ENCODE assay signal across 8 cellular contexts in genomic region chr15:49155110-49155833, GRCh38. TPM values are rescaled to one million over a fixed set of nuclear protein-coding genes. Genes with fewer than 3 reads are reported as not detected.
DNase-seq lines count a peak whose midpoint lies in the region; ATAC-seq, FAIRE-seq and TF ChIP-seq lines count a peak whose summit lies in the region.

Gene COPS2, minus strand, starts transcription at chr15:49155599. Its CDS starts 21 bp downstream, at chr15:49155578.

- H3K9ac ChIP-seq in H1 (replicated peaks in 1 of 4; ENCODE audit: extremely low read depth in 1 of 4, low read depth in 3 of 4, low read length in 3 of 4), result peak within 1 kb of the TSS; percentile 85 to 95 (median 92)

- peak; percentile 48 for FAIRE-seq in H1 (lab: Jason Lieb, UNC)

- H3K23ac ChIP-seq in H1 (ENCODE audit: insufficient read length), result no peak within 1 kb of the TSS

- no peak within 1 kb of the TSS for H2AK5ac ChIP-seq in H1 (ENCODE audit: low read depth, low read length)

- H3K4me1 Mint-ChIP-seq in memory B cell, result peaks cover 17% of the 10 kb centered on the region

- peak within 1 kb of the TSS; percentile 92 for H2BK5ac ChIP-seq in H1 (ENCODE audit: low read depth, low read length)

- peak within 1 kb of the TSS; percentile 96 for H3K27ac Mint-ChIP-seq in memory B cell

- H3K4me2 ChIP-seq in H1 (ENCODE audit: insufficient read depth in 1 of 2, low read depth in 2 of 2, low read length in 2 of 2), result peak within 1 kb of the TSS; percentile 86 to 88

- H3K4me3 ChIP-seq in H1 (ENCODE audit: extremely low read depth in 1 of 4, insufficient read depth in 2 of 4, low read depth in 3 of 4, low read length in 4 of 4), result peak within 1 kb of the TSS; percentile 90 to 99 (median 94)

- H2BK15ac ChIP-seq in H1 (ENCODE audit: low read length), result no peak within 1 kb of the TSS

- peak within 1 kb of the TSS; percentile 98 for H2AFZ ChIP-seq in H1 (ENCODE audit: low read length)

- H4K91ac ChIP-seq in H1 (replicated peaks; ENCODE audit: insufficient read length, low read length), result no peak within 1 kb of the TSS

- peaks cover 11 to 54% of the 10 kb centered on the region in 2 experiments for H3K79me2 ChIP-seq in H1 (ENCODE audit: control insufficient read depth in 1 of 2, insufficient read depth in 2 of 2, low read length in 2 of 2)

- TF ChIP-seq RAD21 in H1 (IDR thresholded peaks at IDR 0.05 in 1 of 2, conservative IDR thresholded peaks at IDR 0.05 in 1 of 2; ENCODE audit: low read depth in 2 of 2, low read length in 2 of 2), result peak in 1 of 2 experiments; percentile 16; a peak in 1 of 4 replicates

- H3K79me1 ChIP-seq in H1 (ENCODE audit: low read depth, low read length), result no peaks in the 10 kb centered on the region; the same call in none of the 2 replicates

- H3K23me2 ChIP-seq in H1 (ENCODE audit: low read depth, low read length), result peaks cover 1% of the 10 kb centered on the region; the same call in 1 of the 2 replicates

- no peak within 1 kb of the TSS for H2BK120ac ChIP-seq in H1 (replicated peaks; ENCODE audit: low read depth, low read length)

- no peaks in the 10 kb centered on the region for H3K27me3 ChIP-seq in H1 (replicated peaks in 1 of 4; ENCODE audit: control insufficient read depth in 3 of 4, extremely low read depth in 1 of 4, insufficient read depth in 3 of 4, low read length in 3 of 4)

- no peaks in the 10 kb centered on the region for H3K9me3 ChIP-seq in H1 (ENCODE audit: insufficient read depth in 2 of 2, low read depth in 1 of 2, low read length in 1 of 2)

- peak within 1 kb of the TSS; percentile 64 for H3K4ac ChIP-seq in H1 (replicated peaks; ENCODE audit: insufficient read length, low read depth, low read length)

- H4K8ac ChIP-seq in H1 (ENCODE audit: extremely low read depth, insufficient read depth, low read length), result peak within 1 kb of the TSS; percentile 83; the same call in 1 of the 2 replicates

- POLR2A ChIA-PET in H1 (lab: Charles Lee; ENCODE audit: partially characterized antibody), result interaction anchor here (0.6 to 1.8 kb wide), 8 partner anchors 9 to 109 kb away, joined by 3 to 17 read pairs (median 4); partner anchors contain the start of genes GALK2 and SECISBP2L

- no peak for TF ChIP-seq CTCF in H1 (IDR thresholded peaks at IDR 0.05; ENCODE audit: control extremely low read depth in 1 of 3, insufficient read depth in 1 of 3, low read depth in 1 of 3, low read length in 3 of 3)

- no peaks in the 10 kb centered on the region for H3K4me1 ChIP-seq in H1 (replicated peaks in 1 of 4; ENCODE audit: control insufficient read depth in 3 of 4, insufficient read depth in 4 of 4, low read length in 3 of 4)

- no peaks in the 10 kb centered on the region for H3K9me3 Mint-ChIP-seq in memory B cell

- no peak within 1 kb of the TSS for H2BK20ac ChIP-seq in H1 (ENCODE audit: low read length)

- 2% methylated on average over 31 of the region's 46 CpGs; no CpG with 5 or more reads in 1 of the 2 experiments for WGBS in H1 (ENCODE audit: extremely low coverage in 1 of 2, insufficient coverage in 1 of 2, insufficient read length in 1 of 2, insufficient replicate concordance in 2 of 2, low coverage in 1 of 2, low lambda C conversion rate in 2 of 2, missing lambda C conversion rate in 1 of 2), 2 experiments

- H2BK12ac ChIP-seq in H1 (ENCODE audit: low read depth, low read length), result no peak within 1 kb of the TSS; the same call in 1 of the 2 replicates

- peak; percentile 92 for DNase-seq in COLO668 (lab: John Stamatoyannopoulos, UW; ENCODE audit: unreplicated experiment)
- peak; percentile 97 for DNase-seq in HT1080 (ENCODE audit: low read depth)
- DNase-seq in NOMO-1 treated with DMSO at 0.1 percent for 48 hours (lab: John Stamatoyannopoulos, UW; ENCODE audit: unreplicated experiment), result peak; percentile 97
- peak; percentile 55 to 79 (median 79) for DNase-seq in activated CD8-positive, alpha-beta memory T cell treated with anti-CD3 and anti-CD28 coated beads for 48 hours (ENCODE audit: low read depth in 2 of 3, low spot score in 2 of 3)
- peak; percentile 91 to 93 for DNase-seq in H1 (ENCODE audit: low read depth in 1 of 2, low spot score in 2 of 2)
- peak; percentile 88 to 94 for DNase-seq in memory B cell (ENCODE audit: low spot score in 2 of 2)
- peak; percentile 82 for DNase-seq in stimulated activated CD8-positive, alpha-beta memory T cell treated with anti-CD3 and anti-CD28 coated beads, Interleukin-12 subunit alpha, Interleukin-12 subunit beta, amount 100 ng/mL, for 24 hours (ENCODE audit: extremely low read depth)

- TF ChIP-seq POLR2A in H1 (IDR thresholded peaks at IDR 0.05; ENCODE audit: control extremely low read depth in 1 of 2, low read depth in 2 of 2, low read length in 2 of 2), result peak in 1 of 2 experiments; percentile 75; a peak in 2 of 3 replicates

- peaks cover 0 to 2% of the 10 kb centered on the region in 2 experiments for H4K20me1 ChIP-seq in H1 (replicated peaks in 1 of 2; ENCODE audit: control insufficient read depth in 1 of 2, insufficient read depth in 2 of 2, low read length in 2 of 2)

- H4K5ac ChIP-seq in H1 (ENCODE audit: insufficient read length, low read depth, low read length), result no peak within 1 kb of the TSS

- H3K27ac ChIP-seq in H1 (ENCODE audit: low read depth, low read length), result peak within 1 kb of the TSS; percentile 85

- H3K36me3 Mint-ChIP-seq in memory B cell, result no peaks in the 10 kb centered on the region

- H3K36me3 ChIP-seq in H1 (ENCODE audit: control insufficient read depth in 2 of 4, insufficient read depth in 4 of 4, low read length in 3 of 4), result no peaks in the 10 kb centered on the region

- peak within 1 kb of the TSS; percentile 52; the same call in 1 of the 2 replicates for H3K18ac ChIP-seq in H1 (ENCODE audit: extremely low read depth, low read length)

- H3K27me3 Mint-ChIP-seq in memory B cell, result no peaks in the 10 kb centered on the region

- no peak within 1 kb of the TSS for H3K14ac ChIP-seq in H1 (ENCODE audit: insufficient read length)

- peak within 1 kb of the TSS; percentile 98 for H3K4me3 Mint-ChIP-seq in memory B cell

- CTCF ChIA-PET in H1 (lab: Charles Lee; ENCODE audit: partially characterized antibody), result interaction anchor here (0.5 to 3.1 kb wide), 6 partner anchors 9 to 1803 kb away, joined by 3 to 15 read pairs (median 4); partner anchors contain the start of gene GALK2

- ATAC-seq in GM21360 (IDR thresholded peaks at IDR 0.05; ENCODE audit: unreplicated experiment) (peak; percentile 92), memory B cell (ENCODE audit: low read depth) (peak; percentile 90)

- no peak within 1 kb of the TSS for H3K56ac ChIP-seq in H1 (replicated peaks; ENCODE audit: insufficient read length, low read depth, low read length)

- peak in 1 of 2 experiments; percentile 77; a peak in 2 of 3 replicates for TF ChIP-seq EP300 in H1 (IDR thresholded peaks at IDR 0.05; ENCODE audit: borderline replicate concordance in 1 of 2, low read depth in 2 of 2, low read length in 2 of 2)

TF ChIP-seq in H1, 55 proteins besides CTCF, POLR2A, EP300 and RAD21 (continues in another document):
- TF ChIP-seq POU5F1 (IDR thresholded peaks at IDR 0.05; ENCODE audit: low read depth, low read length) (0 out of 2 replicates have a peak, but pooled peaks have one; percentile 50), SIRT6 (IDR thresholded peaks at IDR 0.05; ENCODE audit: low read length) (no peak), TAF1 (IDR thresholded peaks at IDR 0.05; ENCODE audit: low read depth, low read length) (peak; percentile 68), CBX5 (IDR thresholded peaks at IDR 0.05; ENCODE audit: low read depth, low read length) (no peak), RNF2 (IDR thresholded peaks at IDR 0.05; ENCODE audit: borderline replicate concordance, low read depth, low read length, missing control alignments, poor library complexity, severe bottlenecking) (no peak), TBP (IDR thresholded peaks at IDR 0.05; ENCODE audit: low read depth, low read length) (peak; percentile 78), BRCA1 (IDR thresholded peaks at IDR 0.05; ENCODE audit: low read depth, low read length) (no peak), ASH2L (IDR thresholded peaks at IDR 0.05; ENCODE audit: low read length) (peak; percentile 92), SIX5 (IDR thresholded peaks at IDR 0.05; ENCODE audit: low read depth, low read length) (peak; percentile 51; the same call in 1 of the 2 replicates), POLR2AphosphoS5 (IDR thresholded peaks at IDR 0.05; ENCODE audit: low read depth, low read length) (peak; percentile 89), BCL11A (IDR thresholded peaks at IDR 0.05; ENCODE audit: low read depth in 2 of 2, low read length in 2 of 2) (no peak), SIN3A (conservative IDR thresholded peaks at IDR 0.05 in 1 of 2, IDR thresholded peaks at IDR 0.05 in 1 of 2; ENCODE audit: low read depth in 1 of 2, low read length in 2 of 2) (peak; percentile 83 to 97; a peak in 3 of 4 replicates), RFX5 (IDR thresholded peaks at IDR 0.05; ENCODE audit: borderline replicate concordance, low read depth, low read length) (no peak), YY1 (IDR thresholded peaks at IDR 0.05; ENCODE audit: low read depth, low read length) (peak; percentile 90), GTF2F1 (IDR thresholded peaks at IDR 0.05; ENCODE audit: borderline replicate concordance, low read depth, low read length) (peak; percentile 49; the same call in 1 of the 2 replicates), CREB1 (IDR thresholded peaks at IDR 0.05) (peak; percentile 53), SRF (IDR thresholded peaks at IDR 0.05; ENCODE audit: low read depth, low read length) (peak; percentile 65), TAF7 (optimal IDR thresholded peaks at IDR 0.05; ENCODE audit: borderline replicate concordance, low read depth, low read length) (peak; percentile 63), SP1 (IDR thresholded peaks at IDR 0.05; ENCODE audit: low read depth, low read length) (peak; percentile 77; the same call in 1 of the 2 replicates)

RNA-seq across cellular contexts. Expression of gene COPS2, which starts in this region (rescaled TPM):
- 58.6 and 64.6 TPM in 2 replicates for total RNA-seq in HT1080 (2014; rRNA removed; shearing (Covaris generic))
- polyA plus RNA-seq in HT1080 (2015; cell fraction: cytosol; rRNA removed), result 107 and 142 TPM in 2 replicates
- 92.4 and 115 TPM in 2 replicates for polyA plus RNA-seq in HT1080 (2015; cell fraction: nucleus; rRNA removed)
- total RNA-seq in H1 (2021; fragmentation: NEBNext Ultra II Directional; extraction: Animal tissue kit (Norgen Biotek cat#: 25700)), result 74.1 and 85.1 TPM in 2 replicates
- 7.8 and 17.7 TPM in 2 replicates for polyA plus RNA-seq in H1 (2011; rRNA removed)
- 23.2 TPM for polyA plus RNA-seq in H1 (2011; cell fraction: cytosol; rRNA removed)
- 6.6 TPM for polyA plus RNA-seq in H1 (2011; cell fraction: nucleus; rRNA removed)
- 25.2 to 66.9 TPM (median 29.9 TPM) in 4 replicates for polyA plus RNA-seq in H1 (2012, experiment 1 of 2)
- polyA plus RNA-seq in H1 (2012, experiment 2 of 2), result 5.1 TPM
- polyA plus RNA-seq in H1 (2013, experiment 1 of 2), result 47.7 TPM
- 48.2 TPM for polyA plus RNA-seq in H1 (2013, experiment 2 of 2)
- 28.0 and 47.7 TPM in 2 replicates for polyA minus RNA-seq in H1 (2011; rRNA and poly(A)+ RNA removed)
- 19.9 TPM for polyA minus RNA-seq in H1 (2011; cell fraction: cytosol; rRNA and poly(A)+ RNA removed)
- 54.0 TPM for polyA minus RNA-seq in H1 (2011; cell fraction: nucleus; rRNA and poly(A)+ RNA removed)

Comparison
In these comparisons a context has a peak if more than half of its experiments do, and no peak if none do; other contexts are left out.
1. Peak in every context shown above with its lines: DNase-seq, ATAC-seq, H3K4me3 ChIP-seq and H3K27ac ChIP-seq.